In genomic region chr15:47157827-47158226, GRCh38 we compare ENCODE assay signal across 27 cellular contexts.
"Had no signal": no experiment of that assay in that cellular context is flagged by ENCODE, and none has a peak within 500 bp of the region (broad histone marks: within the 10 kb centered on the region; RNA-seq: fewer than 3 reads in every experiment).

No MANE protein-coding gene starts in this region.

- FAIRE-seq: colon, endometrium, endothelial cell of umbilical vein, frontal cortex had no signal

- DNase-seq: colonic mucosa; cortex of kidney; dermis blood vessel endothelial cell; dorsolateral prefrontal cortex; effector CD4-positive, alpha-beta T cell; effector memory CD4-positive, alpha-beta T cell; effector memory CD8-positive, alpha-beta T cell; endodermal cell; erythroblast; esophagus squamous epithelium; foreskin fibroblast; foreskin keratinocyte; foreskin melanocyte; gastrocnemius medialis; glutamatergic neuron; head of caudate nucleus; heart left ventricle; heart right ventricle had no signal

- H3K27me3 ChIP-seq: colonic mucosa, dorsolateral prefrontal cortex, esophagus muscularis mucosa, esophagus squamous epithelium, foreskin keratinocyte, gastrocnemius medialis, gastroesophageal sphincter, heart left ventricle, heart right ventricle had no signal

- H3K36me3 ChIP-seq: colonic mucosa, esophagus muscularis mucosa, esophagus squamous epithelium, gastrocnemius medialis, gastroesophageal sphincter, heart left ventricle, heart right ventricle had no signal

- H3K4me3 ChIP-seq: colonic mucosa, coronary artery, dorsolateral prefrontal cortex, esophagus muscularis mucosa, esophagus squamous epithelium, gastrocnemius medialis, gastroesophageal sphincter, heart left ventricle, heart right ventricle had no signal

- ATAC-seq: effector memory CD8-positive, alpha-beta T cell; esophagus mucosa; foreskin keratinocyte; gastrocnemius medialis; gastroesophageal sphincter; heart left ventricle; heart right ventricle had no signal

- H3K4me1 ChIP-seq: colonic mucosa, esophagus muscularis mucosa, esophagus squamous epithelium, foreskin keratinocyte, gastrocnemius medialis, gastroesophageal sphincter, heart left ventricle, heart right ventricle had no signal

- H3K9me3 ChIP-seq: colonic mucosa, esophagus muscularis mucosa, esophagus squamous epithelium, gastrocnemius medialis, gastroesophageal sphincter, heart right ventricle had no signal

- H3K27ac ChIP-seq: colonic mucosa, coronary artery, dorsolateral prefrontal cortex, epithelial cell of prostate, esophagus muscularis mucosa, esophagus squamous epithelium, foreskin keratinocyte, gastrocnemius medialis, gastroesophageal sphincter, heart left ventricle, heart right ventricle had no signal
